8 cellular contexts compared by ENCODE assay signal in the genomic region with DNA sequence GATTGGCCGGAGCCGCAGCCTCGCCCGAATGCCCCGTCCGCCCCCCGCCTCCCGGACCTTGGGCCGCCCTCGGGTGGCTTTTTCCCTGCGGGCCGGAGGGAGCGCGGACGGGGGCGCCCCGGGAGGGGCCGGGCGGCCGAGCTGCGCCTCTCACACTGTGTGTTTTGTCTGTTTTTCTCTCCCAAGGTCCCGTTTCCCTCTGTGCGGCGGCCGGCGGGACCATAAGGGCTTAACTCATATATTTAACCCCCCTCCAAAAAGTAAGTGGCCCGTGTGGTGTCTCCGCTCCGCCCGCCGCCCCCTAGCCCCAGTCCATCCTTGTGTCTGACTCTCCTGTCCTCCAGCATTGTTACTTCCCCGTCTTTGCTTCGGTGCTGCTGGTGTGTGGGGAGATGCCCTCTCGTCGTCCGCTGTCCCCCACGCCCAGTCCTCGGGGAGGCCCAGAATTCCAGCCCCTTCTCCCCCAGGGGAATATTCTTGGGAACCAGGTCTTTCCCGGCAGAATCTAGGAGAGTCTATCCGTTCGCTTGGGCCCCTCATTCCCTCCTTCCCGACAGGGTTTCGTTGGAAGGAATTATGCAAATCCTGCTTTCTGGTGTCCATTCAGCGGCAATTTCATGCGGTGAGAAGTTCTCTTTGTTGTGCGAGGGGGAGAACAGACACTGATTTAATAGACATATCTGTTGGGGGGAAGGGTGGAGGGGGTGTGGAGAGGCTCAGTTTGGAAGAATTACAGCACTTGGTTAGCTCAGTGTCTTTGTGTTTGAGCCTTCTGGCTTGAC. TPM values are rescaled to one million over a fixed set of nuclear protein-coding genes. Genes with fewer than 3 reads are reported as not detected.
DNase-seq lines count a peak whose midpoint lies in the region; ATAC-seq and TF ChIP-seq lines count a peak whose summit lies in the region.

No MANE protein-coding gene starts in this region.

- H3K79me2 ChIP-seq in Karpas-422 (ENCODE audit: low read length), result peaks cover 56% of the 10 kb centered on the region

- H3K4me1 ChIP-seq in CD8-positive, alpha-beta T cell (ENCODE audit: insufficient read depth, low read length), result peaks cover 26% of the 10 kb centered on the region
- peaks cover 54% of the 10 kb centered on the region for H3K4me1 ChIP-seq in Karpas-422 (ENCODE audit: low read length)

- no peaks in the 10 kb centered on the region for H3K9me2 ChIP-seq in Karpas-422 (replicated peaks; ENCODE audit: insufficient read depth, low read length)

- H3K9me3 Mint-ChIP-seq in CD8-positive, alpha-beta T cell, result no peaks in the 10 kb centered on the region
- H3K9me3 Mint-ChIP-seq in activated CD8-positive, alpha-beta T cell treated with anti-CD3 and anti-CD28 coated beads, Interleukin-2, amount 10 ng/mL, durations not matched to agents 7 days and 5 days (ENCODE audit: insufficient read depth), result no peaks in the 10 kb centered on the region
- H3K9me3 Mint-ChIP-seq in nephron, result no peaks in the 10 kb centered on the region

- peak overlapping the region; percentile 85 for H3K9ac ChIP-seq in Karpas-422 (ENCODE audit: low read length)

- intact Hi-C loops in CD8-positive, alpha-beta T cell (cut with DNase I, micrococcal nuclease), result loop anchor here (5.0 to 10.0 kb wide), 8 partner anchors 481 to 1301 kb away; partner anchors contain the start of genes R3HCC1L (in 2 of the 2), AVPI1 (in 1 of the 2), CCNJ (in 1 of the 2) and FRAT1 (in 1 of the 2)

- no peak for ATAC-seq in CD8-positive, alpha-beta T cell
- ATAC-seq in GM21447 (IDR thresholded peaks at IDR 0.05; ENCODE audit: unreplicated experiment) (peak; percentile 11), HG02798 (IDR thresholded peaks at IDR 0.05; ENCODE audit: poor library complexity, unreplicated experiment) (no peak), HG03097 (IDR thresholded peaks at IDR 0.05; ENCODE audit: low FRiP score, unreplicated experiment) (no peak)
- ATAC-seq in activated CD8-positive, alpha-beta T cell treated with anti-CD3 and anti-CD28 coated beads, Interleukin-2, amount 10 ng/mL, durations not matched to agents 7 days and 5 days, result no peak

- DNase-seq in CD8-positive, alpha-beta T cell, result peak in 2 of 7 experiments; percentile 15
- peak; percentile 48 for DNase-seq in Karpas-422
- peak; percentile 32 for DNase-seq in activated CD8-positive, alpha-beta T cell treated with anti-CD3 and anti-CD28 coated beads, Interleukin-2, amount 10 ng/mL, durations not matched to agents 7 days and 5 days
- DNase-seq in fibroblast of pulmonary artery (ENCODE audit: low read depth), result peak; percentile 55

- H3K27me3 Mint-ChIP-seq in CD8-positive, alpha-beta T cell (ENCODE audit: low read depth), result no peaks in the 10 kb centered on the region
- H3K27me3 Mint-ChIP-seq in activated CD8-positive, alpha-beta T cell treated with anti-CD3 and anti-CD28 coated beads, Interleukin-2, amount 10 ng/mL, durations not matched to agents 7 days and 5 days (ENCODE audit: low read depth), result no peaks in the 10 kb centered on the region
- no peaks in the 10 kb centered on the region for H3K27me3 Mint-ChIP-seq in nephron (ENCODE audit: low read depth)

- peaks cover 18% of the 10 kb centered on the region for H3K36me3 Mint-ChIP-seq in CD8-positive, alpha-beta T cell
- H3K36me3 Mint-ChIP-seq in activated CD8-positive, alpha-beta T cell treated with anti-CD3 and anti-CD28 coated beads, Interleukin-2, amount 10 ng/mL, durations not matched to agents 7 days and 5 days (ENCODE audit: low read depth), result peaks cover 8% of the 10 kb centered on the region
- H3K36me3 Mint-ChIP-seq in nephron (ENCODE audit: low read depth), result peaks cover 21% of the 10 kb centered on the region

- no peak overlapping the region for H2AFZ ChIP-seq in Karpas-422 (ENCODE audit: low read length)

- POLR2A ChIA-PET in CD8-positive, alpha-beta T cell (lab: Charles Lee), result interaction anchor here (1.2 kb wide), 1 partner anchor 246 kb away, joined by 4 read pairs; the partner anchor contains the start of gene TM9SF3
- POLR2A ChIA-PET in activated CD8-positive, alpha-beta T cell treated with anti-CD3 and anti-CD28 coated beads, Interleukin-2, amount 10 ng/mL, durations not matched to agents 7 days and 5 days (lab: Charles Lee), result interaction anchor here (0.6 to 1.2 kb wide), 4 partner anchors 17 to 346 kb away, joined by 3 to 4 read pairs (median 4); no protein-coding TSS in a partner anchor

- peak overlapping the region; percentile 76 for H3K4me3 ChIP-seq in CD8-positive, alpha-beta T cell (ENCODE audit: low read depth, low read length)
- H3K4me3 ChIP-seq in Karpas-422 (ENCODE audit: low read length) (peak overlapping the region; percentile 83), fibroblast of pulmonary artery (replicated peaks; ENCODE audit: low read depth, low read length) (peak overlapping the region; percentile 77)

- peaks cover 57% of the 10 kb centered on the region for H3K4me1 Mint-ChIP-seq in CD8-positive, alpha-beta T cell (ENCODE audit: low read depth)
- peaks cover 53% of the 10 kb centered on the region for H3K4me1 Mint-ChIP-seq in activated CD8-positive, alpha-beta T cell treated with anti-CD3 and anti-CD28 coated beads, Interleukin-2, amount 10 ng/mL, durations not matched to agents 7 days and 5 days (ENCODE audit: low read depth)
- H3K4me1 Mint-ChIP-seq in nephron, result peaks cover 44% of the 10 kb centered on the region

- TF ChIP-seq CTCF in CD8-positive, alpha-beta T cell (IDR thresholded peaks at IDR 0.05), result no peak
- TF ChIP-seq CTCF in fibroblast of pulmonary artery (IDR thresholded peaks at IDR 0.05; ENCODE audit: low read length, missing control alignments) (no peak), nephron (IDR thresholded peaks at IDR 0.05; ENCODE audit: unreplicated experiment in 3 of 3) (no peak)

- peaks cover 19% of the 10 kb centered on the region; the same call in 1 of the 2 replicates for H4K20me1 ChIP-seq in Karpas-422 (ENCODE audit: insufficient read depth, low read depth, low read length)

- CTCF ChIA-PET in CD8-positive, alpha-beta T cell (lab: Charles Lee), result no interaction called here
- CTCF ChIA-PET in activated CD8-positive, alpha-beta T cell treated with anti-CD3 and anti-CD28 coated beads, Interleukin-2, amount 10 ng/mL, durations not matched to agents 7 days and 5 days (lab: Charles Lee), result interaction anchor here (0.6 to 1.5 kb wide), 3 partner anchors 10 to 192 kb away, joined by 3 to 5 read pairs (median 4); no protein-coding TSS in a partner anchor

- peak overlapping the region; percentile 87 for H3K27ac Mint-ChIP-seq in CD8-positive, alpha-beta T cell
- peak overlapping the region; percentile 80 for H3K27ac Mint-ChIP-seq in activated CD8-positive, alpha-beta T cell treated with anti-CD3 and anti-CD28 coated beads, Interleukin-2, amount 10 ng/mL, durations not matched to agents 7 days and 5 days
- H3K27ac Mint-ChIP-seq in nephron, result peak overlapping the region; percentile 98 to 99 (median 98)

- peak overlapping the region; percentile 58 for H3K27ac ChIP-seq in CD8-positive, alpha-beta T cell (ENCODE audit: low read depth, low read length)
- H3K27ac ChIP-seq in Karpas-422 (ENCODE audit: low read length), result peak overlapping the region; percentile 79

- peak overlapping the region; percentile 83 for H3K4me2 ChIP-seq in Karpas-422 (ENCODE audit: low read depth, low read length, poor library complexity, severe bottlenecking)

- H3K4me3 Mint-ChIP-seq in CD8-positive, alpha-beta T cell, result peak overlapping the region; percentile 89
- H3K4me3 Mint-ChIP-seq in activated CD8-positive, alpha-beta T cell treated with anti-CD3 and anti-CD28 coated beads, Interleukin-2, amount 10 ng/mL, durations not matched to agents 7 days and 5 days, result peak overlapping the region; percentile 89
- peak overlapping the region; percentile 97 to 100 (median 100) for H3K4me3 Mint-ChIP-seq in nephron

- H3K27me3 ChIP-seq in CD8-positive, alpha-beta T cell (ENCODE audit: insufficient read depth, low read length), result no peaks in the 10 kb centered on the region
- no peaks in the 10 kb centered on the region for H3K27me3 ChIP-seq in Karpas-422 (ENCODE audit: low read length)

- H3K9me3 ChIP-seq in CD8-positive, alpha-beta T cell (ENCODE audit: low read length), result no peaks in the 10 kb centered on the region
- H3K9me3 ChIP-seq in Karpas-422 (ENCODE audit: low read length), result no peaks in the 10 kb centered on the region

- H3K36me3 ChIP-seq in CD8-positive, alpha-beta T cell (ENCODE audit: insufficient read depth, low read length), result no peaks in the 10 kb centered on the region
- H3K36me3 ChIP-seq in Karpas-422 (ENCODE audit: insufficient read depth, low read length), result peaks cover 15% of the 10 kb centered on the region; the same call in 1 of the 2 replicates

RNA-seq across cellular contexts. Expression of gene LCOR, which starts 1.3 kb away (rescaled TPM):
- 10 to 100 TPM; 57.9 to 62.0 TPM for total RNA-seq in CD8-positive, alpha-beta T cell
- 13.1 and 24.3 TPM in 2 replicates for total RNA-seq in Karpas-422 (2014; rRNA removed; shearing (Covaris generic); ENCODE audit: low replicate concordance)
- total RNA-seq in activated CD8-positive, alpha-beta T cell treated with anti-CD3 and anti-CD28 coated beads, Interleukin-2, amount 10 ng/mL, durations not matched to agents 7 days and 5 days, result 10 to 100 TPM; 36.6 to 37.4 TPM
